In genomic region chr3:15206662-15207576, GRCh38 we compare ENCODE assay signal across 8 cellular contexts. TPM values are rescaled to one million over a fixed set of nuclear protein-coding genes. Genes with fewer than 3 reads are reported as not detected.
DNase-seq lines count a peak whose midpoint lies in the region; ATAC-seq and TF ChIP-seq lines count a peak whose summit lies in the region.

No MANE protein-coding gene starts in this region.

- CTCF ChIA-PET in HEK293 (lab: Yijun Ruan, JAX): interaction anchor here (0.6 to 5.1 kb wide), 9 partner anchors 11 to 1074 kb away, joined by 3 to 30 read pairs (median 4); no protein-coding TSS in a partner anchor

- TF ChIP-seq POLR2A in testis (IDR thresholded peaks at IDR 0.05): no peak

- no peak for TF ChIP-seq CTCF in HEK293 (tag by site-specific recombination; IDR thresholded peaks at IDR 0.05)
- TF ChIP-seq CTCF in lung (IDR thresholded peaks at IDR 0.05; ENCODE audit: control extremely low read depth, extremely low read depth): no peak
- TF ChIP-seq CTCF in testis (IDR thresholded peaks at IDR 0.05): no peak

- intact Hi-C loops in testis (cut with DNase I; ENCODE audit: low total_unique reads): no loop called here

- DNase-seq in D341Med (ENCODE audit: low spot score) (peak; percentile 43), SK-N-DZ (ENCODE audit: low spot score) (peak; percentile 60), dermis blood vessel endothelial cell (peak; percentile 59), lung (ENCODE audit: low spot score) (peak; percentile 40), testis (peak; percentile 55), SIG-M5 (lab: John Stamatoyannopoulos, UW) (no peak), NCI-H2196 (lab: John Stamatoyannopoulos, UW; ENCODE audit: unreplicated experiment) (no peak)

- peak overlapping the region; percentile 79 for H3K27ac ChIP-seq in HEK293 (ENCODE audit: extremely low read depth, low read depth, low read length)
- peak overlapping the region; percentile 97 to 98 for H3K27ac ChIP-seq in lung (ENCODE audit: low read depth in 1 of 2, low read length in 1 of 2)
- peak overlapping the region; percentile 89 to 95 for H3K27ac ChIP-seq in testis

- no peaks in the 10 kb centered on the region for H3K27me3 ChIP-seq in lung (ENCODE audit: control insufficient read depth, insufficient read depth)
- H3K27me3 ChIP-seq in testis: no peaks in the 10 kb centered on the region

- ATAC-seq in lung (ENCODE audit: insufficient read depth, low FRiP score): peak; percentile 64

- peaks cover 9% of the 10 kb centered on the region for H3K4me1 ChIP-seq in HEK293 (ENCODE audit: control insufficient read depth, insufficient read depth, low read length)
- H3K4me1 ChIP-seq in lung (ENCODE audit: control insufficient read depth in 2 of 2, insufficient read depth in 2 of 2, low read length in 2 of 2): no peaks in the 10 kb centered on the region
- peaks cover 16% of the 10 kb centered on the region for H3K4me1 ChIP-seq in testis

- H3K9me3 ChIP-seq in HEK293 (ENCODE audit: control insufficient read depth, insufficient read depth, low read depth, low read length): no peaks in the 10 kb centered on the region
- H3K9me3 ChIP-seq in lung (ENCODE audit: control insufficient read depth in 2 of 2, insufficient read depth in 1 of 2, low read length in 1 of 2): no peaks in the 10 kb centered on the region
- H3K9me3 ChIP-seq in testis: no peaks in the 10 kb centered on the region

- peaks cover 13 to 38% of the 10 kb centered on the region in 2 experiments; a peak in 2 of 3 replicates for H3K36me3 ChIP-seq in HEK293 (ENCODE audit: control insufficient read depth in 2 of 2, insufficient read depth in 1 of 2, low read length in 2 of 2)
- H3K36me3 ChIP-seq in lung (ENCODE audit: control insufficient read depth in 2 of 2, insufficient read depth in 2 of 2, low read length in 2 of 2): peaks cover 3 to 5% of the 10 kb centered on the region in 2 donors
- H3K36me3 ChIP-seq in testis (ENCODE audit: low read depth, missing control alignments): no peaks in the 10 kb centered on the region

- WGBS in lung, 2 donors: 4 to 5% methylated on average over 29 to 30 of the region's 30 CpGs
- 1 to 2% methylated on average over 13 to 30 of the region's 30 CpGs for WGBS in testis, 2 donors

- POLR2A ChIA-PET in HEK293 (lab: Yijun Ruan, JAX): interaction anchor here (0.5 to 1.7 kb wide), 7 partner anchors 10 to 260 kb away, joined by 3 to 9 read pairs (median 3); partner anchors contain the start of genes MRPS25 and RBSN

- H3K4me3 ChIP-seq in HEK293 (ENCODE audit: low read depth, low read length): peak overlapping the region; percentile 97
- H3K4me3 ChIP-seq in lung: peak overlapping the region; percentile 93
- peak overlapping the region; percentile 85 to 90 for H3K4me3 ChIP-seq in testis

TF ChIP-seq in HEK293, 187 proteins besides CTCF, POLR2A, EP300 and RAD21 (continues in another document):
- TF ChIP-seq, protein P1, sequence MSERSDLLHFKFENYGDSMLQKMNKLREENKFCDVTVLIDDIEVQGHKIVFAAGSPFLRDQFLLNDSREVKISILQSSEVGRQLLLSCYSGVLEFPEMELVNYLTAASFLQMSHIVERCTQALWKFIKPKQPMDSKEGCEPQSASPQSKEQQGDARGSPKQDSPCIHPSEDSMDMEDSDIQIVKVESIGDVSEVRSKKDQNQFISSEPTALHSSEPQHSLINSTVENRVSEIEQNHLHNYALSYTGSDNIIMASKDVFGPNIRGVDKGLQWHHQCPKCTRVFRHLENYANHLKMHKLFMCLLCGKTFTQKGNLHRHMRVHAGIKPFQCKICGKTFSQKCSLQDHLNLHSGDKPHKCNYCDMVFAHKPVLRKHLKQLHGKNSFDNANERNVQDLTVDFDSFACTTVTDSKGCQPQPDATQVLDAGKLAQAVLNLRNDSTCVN (tag by site-specific recombination; optimal IDR thresholded peaks at IDR 0.05): peak; percentile 8
- TF ChIP-seq ZNF792 (tag by site-specific recombination; IDR thresholded peaks at IDR 0.05) (no peak), ZNF629 (tag by site-specific recombination; IDR thresholded peaks at IDR 0.05) (peak; percentile 30; the same call in 1 of the 2 replicates), ZNF664 (tag by site-specific recombination; IDR thresholded peaks at IDR 0.05) (peak; percentile 71; the same call in 1 of the 2 replicates), ZNF530 (tag by site-specific recombination; IDR thresholded peaks at IDR 0.05; ENCODE audit: low read depth) (no peak), ZNF501 (tag by site-specific recombination; IDR thresholded peaks at IDR 0.05) (0 out of 2 replicates have a peak, but pooled peaks have one; percentile 89), SCRT2 (tag by site-specific recombination; IDR thresholded peaks at IDR 0.05) (peak; percentile 99), ZBTB20 (tag by site-specific recombination; IDR thresholded peaks at IDR 0.05) (peak; percentile 71)
- TF ChIP-seq, protein P2, sequence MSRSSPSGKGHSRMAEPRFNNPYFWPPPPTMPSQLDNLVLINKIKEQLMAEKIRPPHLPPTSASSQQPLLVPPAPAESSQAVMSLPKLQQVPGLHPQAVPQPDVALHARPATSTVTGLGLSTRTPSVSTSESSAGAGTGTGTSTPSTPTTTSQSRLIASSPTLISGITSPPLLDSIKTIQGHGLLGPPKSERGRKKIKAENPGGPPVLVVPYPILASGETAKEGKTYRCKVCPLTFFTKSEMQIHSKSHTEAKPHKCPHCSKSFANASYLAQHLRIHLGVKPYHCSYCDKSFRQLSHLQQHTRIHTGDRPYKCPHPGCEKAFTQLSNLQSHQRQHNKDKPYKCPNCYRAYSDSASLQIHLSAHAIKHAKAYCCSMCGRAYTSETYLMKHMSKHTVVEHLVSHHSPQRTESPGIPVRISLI (tag by site-specific recombination; IDR thresholded peaks at IDR 0.05): 0 out of 2 replicates have a peak, but pooled peaks have one; percentile 65
- TF ChIP-seq, protein P3, sequence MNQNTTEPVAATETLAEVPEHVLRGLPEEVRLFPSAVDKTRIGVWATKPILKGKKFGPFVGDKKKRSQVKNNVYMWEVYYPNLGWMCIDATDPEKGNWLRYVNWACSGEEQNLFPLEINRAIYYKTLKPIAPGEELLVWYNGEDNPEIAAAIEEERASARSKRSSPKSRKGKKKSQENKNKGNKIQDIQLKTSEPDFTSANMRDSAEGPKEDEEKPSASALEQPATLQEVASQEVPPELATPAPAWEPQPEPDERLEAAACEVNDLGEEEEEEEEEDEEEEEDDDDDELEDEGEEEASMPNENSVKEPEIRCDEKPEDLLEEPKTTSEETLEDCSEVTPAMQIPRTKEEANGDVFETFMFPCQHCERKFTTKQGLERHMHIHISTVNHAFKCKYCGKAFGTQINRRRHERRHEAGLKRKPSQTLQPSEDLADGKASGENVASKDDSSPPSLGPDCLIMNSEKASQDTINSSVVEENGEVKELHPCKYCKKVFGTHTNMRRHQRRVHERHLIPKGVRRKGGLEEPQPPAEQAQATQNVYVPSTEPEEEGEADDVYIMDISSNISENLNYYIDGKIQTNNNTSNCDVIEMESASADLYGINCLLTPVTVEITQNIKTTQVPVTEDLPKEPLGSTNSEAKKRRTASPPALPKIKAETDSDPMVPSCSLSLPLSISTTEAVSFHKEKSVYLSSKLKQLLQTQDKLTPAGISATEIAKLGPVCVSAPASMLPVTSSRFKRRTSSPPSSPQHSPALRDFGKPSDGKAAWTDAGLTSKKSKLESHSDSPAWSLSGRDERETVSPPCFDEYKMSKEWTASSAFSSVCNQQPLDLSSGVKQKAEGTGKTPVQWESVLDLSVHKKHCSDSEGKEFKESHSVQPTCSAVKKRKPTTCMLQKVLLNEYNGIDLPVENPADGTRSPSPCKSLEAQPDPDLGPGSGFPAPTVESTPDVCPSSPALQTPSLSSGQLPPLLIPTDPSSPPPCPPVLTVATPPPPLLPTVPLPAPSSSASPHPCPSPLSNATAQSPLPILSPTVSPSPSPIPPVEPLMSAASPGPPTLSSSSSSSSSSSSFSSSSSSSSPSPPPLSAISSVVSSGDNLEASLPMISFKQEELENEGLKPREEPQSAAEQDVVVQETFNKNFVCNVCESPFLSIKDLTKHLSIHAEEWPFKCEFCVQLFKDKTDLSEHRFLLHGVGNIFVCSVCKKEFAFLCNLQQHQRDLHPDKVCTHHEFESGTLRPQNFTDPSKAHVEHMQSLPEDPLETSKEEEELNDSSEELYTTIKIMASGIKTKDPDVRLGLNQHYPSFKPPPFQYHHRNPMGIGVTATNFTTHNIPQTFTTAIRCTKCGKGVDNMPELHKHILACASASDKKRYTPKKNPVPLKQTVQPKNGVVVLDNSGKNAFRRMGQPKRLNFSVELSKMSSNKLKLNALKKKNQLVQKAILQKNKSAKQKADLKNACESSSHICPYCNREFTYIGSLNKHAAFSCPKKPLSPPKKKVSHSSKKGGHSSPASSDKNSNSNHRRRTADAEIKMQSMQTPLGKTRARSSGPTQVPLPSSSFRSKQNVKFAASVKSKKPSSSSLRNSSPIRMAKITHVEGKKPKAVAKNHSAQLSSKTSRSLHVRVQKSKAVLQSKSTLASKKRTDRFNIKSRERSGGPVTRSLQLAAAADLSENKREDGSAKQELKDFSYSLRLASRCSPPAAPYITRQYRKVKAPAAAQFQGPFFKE (tag by site-specific recombination; IDR thresholded peaks at IDR 0.05; ENCODE audit: borderline replicate concordance): no peak
- TF ChIP-seq, protein P4, sequence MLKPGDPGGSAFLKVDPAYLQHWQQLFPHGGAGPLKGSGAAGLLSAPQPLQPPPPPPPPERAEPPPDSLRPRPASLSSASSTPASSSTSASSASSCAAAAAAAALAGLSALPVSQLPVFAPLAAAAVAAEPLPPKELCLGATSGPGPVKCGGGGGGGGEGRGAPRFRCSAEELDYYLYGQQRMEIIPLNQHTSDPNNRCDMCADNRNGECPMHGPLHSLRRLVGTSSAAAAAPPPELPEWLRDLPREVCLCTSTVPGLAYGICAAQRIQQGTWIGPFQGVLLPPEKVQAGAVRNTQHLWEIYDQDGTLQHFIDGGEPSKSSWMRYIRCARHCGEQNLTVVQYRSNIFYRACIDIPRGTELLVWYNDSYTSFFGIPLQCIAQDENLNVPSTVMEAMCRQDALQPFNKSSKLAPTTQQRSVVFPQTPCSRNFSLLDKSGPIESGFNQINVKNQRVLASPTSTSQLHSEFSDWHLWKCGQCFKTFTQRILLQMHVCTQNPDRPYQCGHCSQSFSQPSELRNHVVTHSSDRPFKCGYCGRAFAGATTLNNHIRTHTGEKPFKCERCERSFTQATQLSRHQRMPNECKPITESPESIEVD (tag by site-specific recombination; IDR thresholded peaks at IDR 0.05): no peak

RNA-seq across cellular contexts. Expression of gene CAPN7, which starts 0.9 kb away (rescaled TPM):
- polyA plus RNA-seq in SK-N-DZ (2014; cell fraction: cytosol; rRNA removed): 20.2 and 26.1 TPM in 2 replicates
- polyA plus RNA-seq in SK-N-DZ (2014; cell fraction: nucleus; rRNA removed): 26.7 and 30.8 TPM in 2 replicates
- total RNA-seq in dermis blood vessel endothelial cell (33.5 and 43.9 TPM in 2 replicates), lung (10 to 100 TPM; 42.5 to 97.1 TPM), testis (10 to 100 TPM; 79.3 to 94.7 TPM)
- polyA plus RNA-seq in lung (10 to 100 TPM; 14.4 to 15.8 TPM), testis (ENCODE audit: insufficient read depth, low read depth, low replicate concordance) (31.0 TPM)

Comparison
In these comparisons a context has a peak if more than half of its experiments do, and no peak if none do; other contexts are left out.
1. DNase-seq: peak in D341Med (single experiment), SK-N-DZ (single experiment), dermis blood vessel endothelial cell (single experiment), lung (single experiment) and testis (single experiment); none in SIG-M5 (single experiment) and NCI-H2196 (single experiment).
2. Peak in every context shown above with its lines, with median percentiles within 50 percentile points of each other: H3K27ac ChIP-seq and H3K4me3 ChIP-seq.